Comparison of ENCODE assay signal across 20 cellular contexts in the genomic region with DNA sequence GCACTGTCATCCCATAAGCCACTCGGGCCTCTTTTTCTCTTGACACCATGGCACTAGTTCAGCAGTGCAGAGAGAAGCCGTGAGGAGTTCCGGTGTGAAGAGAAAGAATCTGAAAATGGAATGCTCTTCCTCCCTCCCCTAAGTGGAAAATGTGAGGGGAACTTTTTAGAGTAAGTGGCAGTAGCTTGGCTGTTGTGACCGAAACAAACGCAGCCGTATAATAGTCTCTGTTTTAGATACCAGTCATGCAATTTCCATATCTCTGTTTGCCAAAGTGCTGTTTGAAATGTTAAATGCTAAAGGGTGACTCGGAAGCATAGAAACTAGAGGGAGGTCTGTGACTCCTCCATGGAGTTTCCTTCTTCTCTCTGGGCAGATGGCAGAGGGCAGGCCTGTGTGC.
A peak's percentile ranks its signal among the peaks of the same experiment; 100 is the strongest.
DNase-seq lines count a peak whose midpoint lies in the region; ATAC-seq, FAIRE-seq and TF ChIP-seq lines count a peak whose summit lies in the region.
"Had no signal": no experiment of that assay in that cellular context is flagged by ENCODE, and none has a peak within 500 bp of the region (broad histone marks: within the 10 kb centered on the region; RNA-seq: fewer than 3 reads in every experiment).

No MANE protein-coding gene starts in this region.

- H3K9me3 Mint-ChIP-seq in GM23338: no peaks in the 10 kb centered on the region
- peaks cover 8% of the 10 kb centered on the region for H3K9me3 Mint-ChIP-seq in glutamatergic neuron (ENCODE audit: unreplicated experiment)
- H3K9me3 Mint-ChIP-seq: CD8-positive, alpha-beta memory T cell had no signal

- H4K91ac ChIP-seq in H1 (replicated peaks; ENCODE audit: insufficient read length, low read length): no peak overlapping the region

- H3K27ac Mint-ChIP-seq in GM23338 (peak overlapping the region; percentile 50), glutamatergic neuron (ENCODE audit: unreplicated experiment) (no peak overlapping the region)
- H3K27ac Mint-ChIP-seq: CD8-positive, alpha-beta memory T cell had no signal

- H3K4me3 Mint-ChIP-seq in GM23338 (no peak overlapping the region), glutamatergic neuron (ENCODE audit: unreplicated experiment) (no peak overlapping the region)
- H3K4me3 Mint-ChIP-seq: CD8-positive, alpha-beta memory T cell had no signal

- no peak overlapping the region for H2BK5ac ChIP-seq in H1 (ENCODE audit: low read depth, low read length)

- no peak overlapping the region for H3K4ac ChIP-seq in H1 (replicated peaks; ENCODE audit: insufficient read length, low read depth, low read length)

- H3K4me2 ChIP-seq in GM23338: no peak overlapping the region
- H3K4me2 ChIP-seq in H1 (ENCODE audit: insufficient read depth in 1 of 2, low read depth in 2 of 2, low read length in 2 of 2): no peak overlapping the region

- CTCF ChIA-PET in H1 (lab: Charles Lee; ENCODE audit: partially characterized antibody): no interaction called here

- no peak overlapping the region for H2BK120ac ChIP-seq in H1 (replicated peaks; ENCODE audit: low read depth, low read length)

- no peak overlapping the region for H3K18ac ChIP-seq in H1 (ENCODE audit: extremely low read depth, low read length)

- DNase-seq in GM23338 (ENCODE audit: low spot score) (no peak), H1 (ENCODE audit: low read depth in 1 of 2, low spot score in 2 of 2) (no peak), transverse colon (no peak), glutamatergic neuron (no peak), NCI-H2029 (lab: John Stamatoyannopoulos, UW) (no peak), NCI-H1436 (lab: John Stamatoyannopoulos, UW) (no peak)
- DNase-seq: Calu3; CD8-positive, alpha-beta memory T cell; DMS153; Kasumi-1; NCI-H187; NCI-H226; NCI-H524; NCI-H82 had no signal

- TF ChIP-seq EP300 in H1 (IDR thresholded peaks at IDR 0.05; ENCODE audit: borderline replicate concordance in 1 of 2, low read depth in 2 of 2, low read length in 2 of 2) (no peak), transverse colon (IDR thresholded peaks at IDR 0.05; ENCODE audit: low read depth) (no peak)

- peak overlapping the region; percentile 40; the same call in 1 of the 2 replicates for H2BK15ac ChIP-seq in H1 (ENCODE audit: low read length)

- TF ChIP-seq POLR2A in H1 (IDR thresholded peaks at IDR 0.05; ENCODE audit: control extremely low read depth in 1 of 2, low read depth in 2 of 2, low read length in 2 of 2) (no peak), transverse colon (IDR thresholded peaks at IDR 0.05) (no peak)

- H2BK20ac ChIP-seq in H1 (ENCODE audit: low read length): no peak overlapping the region

- H3K56ac ChIP-seq in H1 (replicated peaks; ENCODE audit: insufficient read length, low read depth, low read length): no peak overlapping the region

- intact Hi-C loops in transverse colon (cut with DNase I; ENCODE audit: low total_unique reads): no loop called here

- H3K27ac ChIP-seq in GM23338 (ENCODE audit: low read depth): 0 out of 2 replicates have a peak overlapping the region, but pooled peaks have one; percentile 12
- H3K27ac ChIP-seq in H1 (ENCODE audit: low read depth, low read length): no peak overlapping the region
- H3K27ac ChIP-seq in muscle layer of colon (ENCODE audit: low read depth, low read length): peak overlapping the region; percentile 36
- peak overlapping the region in 3 of 4 donors; percentile 5 to 42 (median 37) for H3K27ac ChIP-seq in transverse colon
- H3K27ac ChIP-seq: C4-2B, SJSA1 had no signal

- no peaks in the 10 kb centered on the region for H3K27me3 Mint-ChIP-seq in GM23338 (ENCODE audit: insufficient read depth, low read depth, poor library complexity)
- no peaks in the 10 kb centered on the region for H3K27me3 Mint-ChIP-seq in glutamatergic neuron (ENCODE audit: unreplicated experiment)

- no peaks in the 10 kb centered on the region for H3K9me2 ChIP-seq in GM23338 (ENCODE audit: insufficient read depth)

- no peaks in the 10 kb centered on the region for H3K79me1 ChIP-seq in H1 (ENCODE audit: low read depth, low read length)

- WGBS in H1 (ENCODE audit: extremely low coverage in 1 of 2, insufficient coverage in 1 of 2, insufficient read length in 1 of 2, insufficient replicate concordance in 2 of 2, low coverage in 1 of 2, low lambda C conversion rate in 2 of 2, missing lambda C conversion rate in 1 of 2), 2 experiments: 87% methylated on average over 7 of the region's 7 CpGs; no CpG with 5 or more reads in 1 of the 2 experiments
- 69 to 90% methylated on average over 2 to 7 of the region's 7 CpGs for WGBS in transverse colon (ENCODE audit: low coverage in 1 of 2), 2 donors

- H3K27me3 ChIP-seq in GM23338 (ENCODE audit: insufficient read depth) (no peaks in the 10 kb centered on the region), H1 (replicated peaks in 1 of 4; ENCODE audit: control insufficient read depth in 3 of 4, extremely low read depth in 1 of 4, insufficient read depth in 3 of 4, low read length in 3 of 4) (no peaks in the 10 kb centered on the region; a peak in 1 of 7 replicates), muscle layer of colon (ENCODE audit: control insufficient read depth in 1 of 2, insufficient read depth in 2 of 2, low read length in 2 of 2) (no peaks in the 10 kb centered on the region), transverse colon (no peaks in the 10 kb centered on the region)
- H3K27me3 ChIP-seq: SJSA1 had no signal

- H3K9me3 ChIP-seq in H1 (ENCODE audit: insufficient read depth in 2 of 2, low read depth in 1 of 2, low read length in 1 of 2) (no peaks in the 10 kb centered on the region; a peak in 1 of 4 replicates), muscle layer of colon (ENCODE audit: low read length) (no peaks in the 10 kb centered on the region), transverse colon (no peaks in the 10 kb centered on the region)

- POLR2A ChIA-PET in H1 (lab: Charles Lee; ENCODE audit: partially characterized antibody): no interaction called here

- H2AK5ac ChIP-seq in H1 (ENCODE audit: low read depth, low read length): no peak overlapping the region

- peaks cover 22% of the 10 kb centered on the region for H3K4me1 Mint-ChIP-seq in GM23338
- H3K4me1 Mint-ChIP-seq in glutamatergic neuron (ENCODE audit: low read depth, unreplicated experiment): peaks cover 21% of the 10 kb centered on the region
- H3K4me1 Mint-ChIP-seq: CD8-positive, alpha-beta memory T cell had no signal

- no peak overlapping the region for H4K5ac ChIP-seq in H1 (ENCODE audit: insufficient read length, low read depth, low read length)

- H3K4me1 ChIP-seq in GM23338 (ENCODE audit: insufficient read depth) (no peaks in the 10 kb centered on the region), H1 (replicated peaks in 1 of 4; ENCODE audit: control insufficient read depth in 3 of 4, insufficient read depth in 4 of 4, low read length in 3 of 4) (peaks cover 0 to 2% (median 0%) of the 10 kb centered on the region in 4 experiments; a peak in 1 of 7 replicates), muscle layer of colon (ENCODE audit: insufficient read depth, low read length) (peaks cover 20% of the 10 kb centered on the region), transverse colon (no peaks in the 10 kb centered on the region)

- H3K36me3 ChIP-seq in GM23338 (ENCODE audit: insufficient read depth) (no peaks in the 10 kb centered on the region), H1 (ENCODE audit: control insufficient read depth in 2 of 4, insufficient read depth in 4 of 4, low read length in 3 of 4) (peaks cover 5 to 27% (median 17%) of the 10 kb centered on the region in 4 experiments; a peak in 6 of 8 replicates), muscle layer of colon (ENCODE audit: insufficient read depth, low read length) (peaks cover 19% of the 10 kb centered on the region), transverse colon (no peaks in the 10 kb centered on the region)

- no peaks in the 10 kb centered on the region for H3K79me2 ChIP-seq in GM23338 (replicated peaks; ENCODE audit: insufficient read depth)
- H3K79me2 ChIP-seq in H1 (ENCODE audit: control insufficient read depth in 1 of 2, insufficient read depth in 2 of 2, low read length in 2 of 2): no peaks in the 10 kb centered on the region

- H2AFZ ChIP-seq in GM23338: no peak overlapping the region
- no peak overlapping the region for H2AFZ ChIP-seq in H1 (ENCODE audit: low read length)

- no peaks in the 10 kb centered on the region for H3K23me2 ChIP-seq in H1 (ENCODE audit: low read depth, low read length)

- H4K8ac ChIP-seq in H1 (ENCODE audit: extremely low read depth, insufficient read depth, low read length): no peak overlapping the region

- no peaks in the 10 kb centered on the region for H3F3A ChIP-seq in GM23338 (replicated peaks; ENCODE audit: low read depth)

- no peak for TF ChIP-seq RAD21 in H1 (IDR thresholded peaks at IDR 0.05 in 1 of 2, conservative IDR thresholded peaks at IDR 0.05 in 1 of 2; ENCODE audit: low read depth in 2 of 2, low read length in 2 of 2)

- H3K36me3 Mint-ChIP-seq in GM23338 (ENCODE audit: low read depth) (peaks cover 45% of the 10 kb centered on the region), glutamatergic neuron (ENCODE audit: unreplicated experiment) (peaks cover 14% of the 10 kb centered on the region)

- no peak overlapping the region for H3K23ac ChIP-seq in H1 (ENCODE audit: insufficient read length)

- no peak for ATAC-seq in GM23338
- ATAC-seq: Panc1 had no signal

- H3K14ac ChIP-seq in H1 (ENCODE audit: insufficient read length): no peak overlapping the region

- H3K9ac ChIP-seq in H1 (replicated peaks in 1 of 4; ENCODE audit: extremely low read depth in 1 of 4, low read depth in 3 of 4, low read length in 3 of 4) (no peak overlapping the region), muscle layer of colon (ENCODE audit: low read length) (no peak overlapping the region)

- H3K4me3 ChIP-seq in GM23338 (no peak overlapping the region), H1 (ENCODE audit: extremely low read depth in 1 of 4, insufficient read depth in 2 of 4, low read depth in 3 of 4, low read length in 4 of 4) (no peak overlapping the region), muscle layer of colon (ENCODE audit: low read depth in 1 of 2, low read length in 2 of 2) (no peak overlapping the region), transverse colon (no peak overlapping the region)
- H3K4me3 ChIP-seq: SJSA1 had no signal

- H2BK12ac ChIP-seq in H1 (ENCODE audit: low read depth, low read length): no peak overlapping the region

- H4K20me1 ChIP-seq in GM23338 (replicated peaks; ENCODE audit: insufficient read depth): no peaks in the 10 kb centered on the region
- peaks cover 0 to 3% of the 10 kb centered on the region in 2 experiments for H4K20me1 ChIP-seq in H1 (replicated peaks in 1 of 2; ENCODE audit: control insufficient read depth in 1 of 2, insufficient read depth in 2 of 2, low read length in 2 of 2)

- TF ChIP-seq CTCF in GM23338 (conservative IDR thresholded peaks at IDR 0.05; ENCODE audit: low read depth in 2 of 2) (no peak), H1 (IDR thresholded peaks at IDR 0.05; ENCODE audit: control extremely low read depth in 1 of 3, insufficient read depth in 1 of 3, low read depth in 1 of 3, low read length in 3 of 3) (no peak), transverse colon (IDR thresholded peaks at IDR 0.05) (no peak), glutamatergic neuron (IDR thresholded peaks at IDR 0.05; ENCODE audit: partially characterized antibody, unreplicated experiment) (no peak)

- no peak for FAIRE-seq in H1 (lab: Jason Lieb, UNC)
- FAIRE-seq: GM12892, H54 had no signal

- in situ Hi-C loops in transverse colon (cut with MboI; ENCODE audit: low pct_ligation_motif_present in 1 of 4, low pct_unique_long_range_greater_than_20kb in 1 of 4, low sequenced_read_pairs in 3 of 4): no loop called here

TF ChIP-seq in H1, 55 proteins besides CTCF, POLR2A, EP300 and RAD21 (continues in another document):
- no peak for TF ChIP-seq BACH1 (IDR thresholded peaks at IDR 0.05; ENCODE audit: low read length)
